8 cellular contexts compared by ENCODE assay signal in genomic region chr1:200409203-200409760, GRCh38. TPM values are rescaled to one million over a fixed set of nuclear protein-coding genes. Genes with fewer than 3 reads are reported as not detected.
DNase-seq lines count a peak whose midpoint lies in the region; ATAC-seq, FAIRE-seq and TF ChIP-seq lines count a peak whose summit lies in the region.

No MANE protein-coding gene starts in this region.

- H3K79me2 ChIP-seq in K562 (ENCODE audit: control insufficient read depth, insufficient read depth, low read length) (peaks cover 51% of the 10 kb centered on the region), keratinocyte (ENCODE audit: control insufficient read depth, insufficient read depth, low read length) (peaks cover 52% of the 10 kb centered on the region)

- peak overlapping the region; percentile 91 to 97 for H3K9ac ChIP-seq in K562 (ENCODE audit: insufficient read depth in 1 of 2, low read depth in 2 of 2, low read length in 2 of 2)
- peak overlapping the region; percentile 91 for H3K9ac ChIP-seq in keratinocyte (ENCODE audit: control insufficient read depth, extremely low read depth, insufficient read depth, low read length)

- FAIRE-seq in K562 (lab: Jason Lieb, UNC) (no peak), keratinocyte (lab: Jason Lieb, UNC) (no peak)

- 2% methylated on average over 24 of the region's 41 CpGs for WGBS in K562 (ENCODE audit: insufficient coverage, low coverage, missing lambda C conversion rate)

- H3K4me3 ChIP-seq in SJCRH30 (peak overlapping the region; percentile 93), K562 (peak overlapping the region; percentile 86), keratinocyte (ENCODE audit: control insufficient read depth in 2 of 3, extremely low read depth in 1 of 3, insufficient read depth in 2 of 3, low read depth in 1 of 3, low read length in 3 of 3) (peak overlapping the region; percentile 81 to 98 (median 88))

- intact Hi-C loops in K562 (cut with micrococcal nuclease): no loop called here

- H3K4me2 ChIP-seq in K562 (ENCODE audit: insufficient read depth, low read length) (peak overlapping the region; percentile 86), keratinocyte (ENCODE audit: control insufficient read depth, extremely low read depth, insufficient read depth, low read depth, low read length) (peak overlapping the region; percentile 65)

- in situ Hi-C loops in GM13977 (cut with MboI; ENCODE audit: low pct_unique_long_range_greater_than_20kb, low sequenced_read_pairs, unreplicated experiment): no loop called here
- in situ Hi-C loops in K562 (cut with MboI): no loop called here

- TF ChIP-seq EP300 in K562 (IDR thresholded peaks at IDR 0.05; ENCODE audit: low read length): no peak

- POLR2A ChIA-PET in K562 (lab: Yijun Ruan, JAX): interaction anchor here (0.5 to 1.5 kb wide), 2 partner anchors 9 to 10 kb away, joined by 3 to 4 read pairs; no protein-coding TSS in a partner anchor

- no peak for TF ChIP-seq RAD21 in K562 (CRISPR knock-in tag; conservative IDR thresholded peaks at IDR 0.05 in 1 of 2, IDR thresholded peaks at IDR 0.05 in 1 of 2)

- H4K20me1 ChIP-seq in K562 (replicated peaks; ENCODE audit: control insufficient read depth, insufficient read depth, low read length): peaks cover 4% of the 10 kb centered on the region; the same call in 1 of the 2 replicates
- H4K20me1 ChIP-seq in keratinocyte (ENCODE audit: control insufficient read depth, extremely low read depth, insufficient read depth, low read length): no peaks in the 10 kb centered on the region

- H3K4me1 ChIP-seq in SJCRH30 (no peaks in the 10 kb centered on the region), K562 (replicated peaks in 1 of 2; ENCODE audit: control insufficient read depth in 2 of 2, insufficient read depth in 2 of 2, low read length in 2 of 2) (peaks cover 17 to 31% of the 10 kb centered on the region in 2 experiments; a peak in 4 of 5 replicates), keratinocyte (ENCODE audit: control insufficient read depth, extremely low read depth, insufficient read depth, low read length) (peaks cover 38% of the 10 kb centered on the region)

- BruUV-seq in K562 (replicated peaks; lab: Mats Ljungman, UMichigan): no TSS peak

- DNase-seq in GM13977 (ENCODE audit: low spot score) (peak; percentile 24), SJCRH30 (peak; percentile 4 to 5), K562 (ENCODE audit: extremely low read depth in 1 of 4, low spot score in 3 of 4) (peak; percentile 65 to 69 (median 66)), keratinocyte (ENCODE audit: low read depth, low spot score) (no peak), NCI-H524 treated with DMSO at 0.1 percent for 48 hours (lab: John Stamatoyannopoulos, UW) (no peak), NCI-H2171 treated with DMSO at 0.1 percent for 48 hours (lab: John Stamatoyannopoulos, UW) (no peak)
- peak; percentile 16 for DNase-seq in stimulated activated CD4-positive, alpha-beta T cell treated with anti-CD3 and anti-CD28 coated beads, Interleukin-2, amount 100 ng/mL, for 4 hours (ENCODE audit: low read depth)

- TF ChIP-seq POLR2A in K562 (conservative IDR thresholded peaks at IDR 0.05): no peak

- TF ChIP-seq CTCF in GM13977 (IDR thresholded peaks at IDR 0.05; ENCODE audit: extremely low read depth, insufficient read depth, missing control alignments): no peak
- peak in 1 of 3 experiments; percentile 3; a peak in 1 of 6 replicates for TF ChIP-seq CTCF in K562 (IDR thresholded peaks at IDR 0.05 in 2 of 3, conservative IDR thresholded peaks at IDR 0.05 in 1 of 3; ENCODE audit: insufficient read depth in 2 of 3, low read depth in 1 of 3, low read length in 3 of 3)
- no peak for TF ChIP-seq CTCF in keratinocyte (optimal IDR thresholded peaks at IDR 0.05 in 1 of 3, IDR thresholded peaks at IDR 0.05 in 1 of 3, conservative IDR thresholded peaks at IDR 0.05 in 1 of 3; ENCODE audit: extremely low read depth in 1 of 3, insufficient read depth in 2 of 3, low read length in 3 of 3)

- H3K27me3 ChIP-seq in SJCRH30: no peaks in the 10 kb centered on the region
- H3K27me3 ChIP-seq in K562 (ENCODE audit: control insufficient read depth in 2 of 2, insufficient read depth in 2 of 2, low read length in 2 of 2): no peaks in the 10 kb centered on the region
- no peaks in the 10 kb centered on the region for H3K27me3 ChIP-seq in keratinocyte (ENCODE audit: control insufficient read depth, extremely low read depth, insufficient read depth, low read length)

- H3K36me3 ChIP-seq in SJCRH30 (peaks cover 27% of the 10 kb centered on the region), K562 (ENCODE audit: control insufficient read depth, insufficient read depth, low read length) (peaks cover 41% of the 10 kb centered on the region), keratinocyte (ENCODE audit: control insufficient read depth in 2 of 2, extremely low read depth in 1 of 2, insufficient read depth in 2 of 2, low read length in 2 of 2) (peaks cover 7 to 10% of the 10 kb centered on the region in 2 experiments)

- dilution Hi-C loops in keratinocyte (cut with MboI; ENCODE audit: extremely low pct_ligation_motif_present, low sequenced_read_pairs): no loop called here

- H3K9me3 ChIP-seq in SJCRH30 (replicated peaks) (no peaks in the 10 kb centered on the region), K562 (replicated peaks; ENCODE audit: control insufficient read depth, insufficient read depth, low read depth, low read length) (no peaks in the 10 kb centered on the region), keratinocyte (ENCODE audit: control insufficient read depth, low read depth, low read length) (no peaks in the 10 kb centered on the region)

- CTCF ChIA-PET in K562 (lab: Yijun Ruan, JAX; ENCODE audit: low intra/inter-chr PET ratio): no interaction called here

- peak overlapping the region; percentile 98 for H2AFZ ChIP-seq in K562 (ENCODE audit: low read depth, low read length)
- H2AFZ ChIP-seq in keratinocyte (ENCODE audit: control insufficient read depth, low read length): peak overlapping the region; percentile 85

- ATAC-seq in HG02610 (IDR thresholded peaks at IDR 0.05; ENCODE audit: unreplicated experiment) (peak; percentile 9), K562 (peak; percentile 70)

- H3K27ac ChIP-seq in SJCRH30 (peak overlapping the region; percentile 66), K562 (ENCODE audit: extremely low read depth, low read depth, low read length) (peak overlapping the region; percentile 83), keratinocyte (ENCODE audit: control insufficient read depth, insufficient read depth, low read length) (peak overlapping the region; percentile 81)

- H3K9me1 ChIP-seq in K562 (ENCODE audit: control insufficient read depth, insufficient read depth, low read length) (no peaks in the 10 kb centered on the region), keratinocyte (ENCODE audit: control insufficient read depth, extremely low read depth, insufficient read depth, low read length) (no peaks in the 10 kb centered on the region)

TF ChIP-seq in K562, 482 proteins besides CTCF, POLR2A, EP300 and RAD21 (continues in another document):
- TF ChIP-seq ETV5 (CRISPR knock-in tag; IDR thresholded peaks at IDR 0.05; ENCODE audit: low read depth) (peak; percentile 7; the same call in 1 of the 2 replicates), MNT (conservative IDR thresholded peaks at IDR 0.05) (peak in 1 of 2 experiments; percentile 56; a peak in 2 of 4 replicates), NFIX (CRISPR knock-in tag; IDR thresholded peaks at IDR 0.05; ENCODE audit: low read depth) (no peak), ZNF174 (CRISPR knock-in tag; IDR thresholded peaks at IDR 0.05) (no peak)

RNA-seq across cellular contexts. Expression of gene ZNF281, which starts 0.6 kb away (rescaled TPM):
- total RNA-seq in SJCRH30 (2014; rRNA removed; shearing (Covaris generic)): 20.0 TPM in 2 replicates
- 10.0 and 29.7 TPM in 2 replicates for total RNA-seq in K562 (2011; cell fraction: chromatin; rRNA removed; ENCODE audit: low replicate concordance)
- total RNA-seq in K562 (2011; cell fraction: nucleolus; rRNA removed): 6.0 and 8.4 TPM in 2 replicates
- total RNA-seq in K562 (2011; cell fraction: nucleoplasm; rRNA removed): 13.1 and 14.9 TPM in 2 replicates
- 16.5 and 21.5 TPM in 2 replicates for total RNA-seq in K562 (2014; rRNA removed)
- 21.2 and 22.5 TPM in 2 replicates for total RNA-seq in K562 (2014; rRNA removed; fragmentation: Illumina TruSeq; extraction: Trizol)
- total RNA-seq in K562 (2015; rRNA removed; fragmentation: Illumina TruSeq; extraction: Trizol): 24.3 and 24.9 TPM in 2 replicates
- total RNA-seq in K562 (2021): 21.0 and 22.7 TPM in 2 replicates
- 11.5 and 13.4 TPM in 2 replicates for polyA plus RNA-seq in K562 (2011; rRNA removed)
- polyA plus RNA-seq in K562 (2011; cell fraction: cytosol; rRNA removed): 3.6 and 5.6 TPM in 2 replicates
- 9.8 and 10.1 TPM in 2 replicates for polyA plus RNA-seq in K562 (2011; cell fraction: nucleus; rRNA removed)
- 10.6 and 11.8 TPM in 2 replicates for polyA plus RNA-seq in K562 (2012)
- polyA plus RNA-seq in K562 (2014; fragmentation: Illumina TruSeq; extraction: Trizol): 18.3 and 20.2 TPM in 2 replicates
- 10 to 100 TPM in 1 of 2 experiments, 1 to 10 TPM in 1; 9.6 to 12.8 TPM for polyA plus RNA-seq in K562 (2014; fragmentation: Nextera tagmentation; extraction: Ambion mirVana)
- 11.3 and 12.0 TPM in 2 replicates for polyA plus RNA-seq in K562 (2014; rRNA removed)
- polyA minus RNA-seq in K562 (2011; rRNA and poly(A)+ RNA removed): 23.6 and 26.4 TPM in 2 replicates
- 11.1 and 11.2 TPM in 2 replicates for polyA minus RNA-seq in K562 (2011; cell fraction: cytosol; rRNA and poly(A)+ RNA removed)
- 9.3 and 18.7 TPM in 2 replicates for polyA minus RNA-seq in K562 (2011; cell fraction: nucleus; rRNA and poly(A)+ RNA removed)
- 8.7 to 14.7 TPM (median 11.0 TPM) in 3 replicates for polyA plus RNA-seq in keratinocyte
- polyA plus RNA-seq in keratinocyte (2011; ENCODE audit: low read depth): 10.1 TPM
- 4.7 and 9.6 TPM in 2 replicates for polyA plus RNA-seq in keratinocyte (2011; cell fraction: cytosol; rRNA removed)
- 15.4 and 20.3 TPM in 2 replicates for polyA plus RNA-seq in keratinocyte (2011; cell fraction: nucleus; rRNA removed)
- polyA plus RNA-seq in keratinocyte (2012; ENCODE audit: low replicate concordance): 10.0 and 15.0 TPM in 2 replicates
- polyA minus RNA-seq in keratinocyte: 13.8 to 21.6 TPM (median 17.1 TPM) in 3 replicates
- 12.9 TPM for polyA minus RNA-seq in keratinocyte (2011; cell fraction: cytosol; rRNA and poly(A)+ RNA removed)
- 17.0 and 34.3 TPM in 2 replicates for polyA minus RNA-seq in keratinocyte (2011; cell fraction: nucleus; rRNA and poly(A)+ RNA removed)

Comparison
In these comparisons a context has a peak if more than half of its experiments do, and no peak if none do; other contexts are left out.
1. DNase-seq: peak in GM13977 (single experiment), SJCRH30 (2 of 2), K562 (4 of 4) and stimulated activated CD4-positive, alpha-beta T cell treated with anti-CD3 and anti-CD28 coated beads, Interleukin-2, amount 100 ng/mL, for 4 hours (single experiment); none in keratinocyte (single experiment), NCI-H524 treated with DMSO at 0.1 percent for 48 hours (single experiment) and NCI-H2171 treated with DMSO at 0.1 percent for 48 hours (single experiment).
2. Peak in every context shown above with its lines, with median percentiles within 50 percentile points of each other: H3K27ac ChIP-seq and H3K4me3 ChIP-seq.